ENCODE assay signal across 29 cellular contexts in genomic region chr21:37405629-37406028, GRCh38. TPM values are rescaled to one million over a fixed set of nuclear protein-coding genes. Genes with fewer than 3 reads are reported as not detected.
A peak's percentile ranks its signal among the peaks of the same experiment; 100 is the strongest.
DNase-seq lines count a peak whose midpoint lies in the region; ATAC-seq and TF ChIP-seq lines count a peak whose summit lies in the region.
"Had no signal": no experiment of that assay in that cellular context is flagged by ENCODE, and none has a peak within 500 bp of the region (broad histone marks: within the 10 kb centered on the region; RNA-seq: fewer than 3 reads in every experiment).

No MANE protein-coding gene starts in this region.

- H3K36me3 ChIP-seq in SU-DHL-6 (ENCODE audit: low read length) (peaks cover 13% of the 10 kb centered on the region), psoas muscle (ENCODE audit: insufficient read depth in 1 of 2, low read depth in 1 of 2) (no peaks in the 10 kb centered on the region), suprapubic skin (no peaks in the 10 kb centered on the region)
- H3K36me3 ChIP-seq: ascending aorta, BE2C, cardiac muscle cell, gastrocnemius medialis, upper lobe of right lung had no signal

- H3K9me2 ChIP-seq in SU-DHL-6 (replicated peaks; ENCODE audit: insufficient read depth, low read length): no peaks in the 10 kb centered on the region

- H3K4me1 ChIP-seq in psoas muscle: peaks cover 73% of the 10 kb centered on the region
- peaks cover 34% of the 10 kb centered on the region for H3K4me1 ChIP-seq in suprapubic skin
- H3K4me1 ChIP-seq: BE2C, parathyroid adenoma had no signal

- no peak for TF ChIP-seq EP300 in suprapubic skin (IDR thresholded peaks at IDR 0.05)

- H3K4me2 ChIP-seq in SU-DHL-6 (ENCODE audit: low read depth, low read length, poor library complexity, severe bottlenecking): peak overlapping the region; percentile 5
- H3K4me2 ChIP-seq: PC-9 had no signal

- no peak overlapping the region for H3K9ac ChIP-seq in SU-DHL-6 (ENCODE audit: low read length)
- H3K9ac ChIP-seq: parathyroid adenoma had no signal

- H3K36me3 Mint-ChIP-seq in activated naive CD8-positive, alpha-beta T cell: peaks cover 19% of the 10 kb centered on the region
- H3K36me3 Mint-ChIP-seq in activated naive CD8-positive, alpha-beta T cell treated with anti-CD3 and anti-CD28 coated beads for 36 hours: peaks cover 44% of the 10 kb centered on the region

- 57 to 65% (median 59%) methylated on average over 4 of the region's 4 CpGs for WGBS in psoas muscle, 3 donors
- 75% methylated on average over 4 of the region's 4 CpGs for WGBS in suprapubic skin

- H4K20me1 ChIP-seq in SU-DHL-6 (ENCODE audit: low read depth, low read length): peaks cover 68% of the 10 kb centered on the region

- no peaks in the 10 kb centered on the region for H3K27me3 ChIP-seq in SU-DHL-6 (ENCODE audit: low read length)
- H3K27me3 ChIP-seq in psoas muscle (ENCODE audit: insufficient read depth in 3 of 3, low read length in 2 of 3): no peaks in the 10 kb centered on the region
- H3K27me3 ChIP-seq in suprapubic skin: no peaks in the 10 kb centered on the region
- H3K27me3 ChIP-seq: ascending aorta, BE2C, cardiac muscle cell, esophagus squamous epithelium, gastrocnemius medialis, upper lobe of right lung had no signal

- TF ChIP-seq CTCF in SU-DHL-6 (IDR thresholded peaks at IDR 0.05; ENCODE audit: insufficient read depth, low read length, poor library complexity, severe bottlenecking): no peak
- no peak for TF ChIP-seq CTCF in psoas muscle (IDR thresholded peaks at IDR 0.05)
- no peak for TF ChIP-seq CTCF in suprapubic skin (IDR thresholded peaks at IDR 0.05)

- no peak for DNase-seq in activated naive CD8-positive, alpha-beta T cell treated with anti-CD3 and anti-CD28 coated beads for 36 hours
- DNase-seq in left lobe of liver (ENCODE audit: low spot score): no peak
- DNase-seq in psoas muscle: no peak
- DNase-seq in stimulated activated CD4-positive, alpha-beta T cell treated with anti-CD3 and anti-CD28 coated beads, Interleukin-4, amount 100 ng/mL, for 1 hour: no peak
- no peak for DNase-seq in NOMO-1 (lab: John Stamatoyannopoulos, UW; ENCODE audit: unreplicated experiment in 2 of 2)
- no peak for DNase-seq in suprapubic skin (ENCODE audit: low spot score in 2 of 2)
- DNase-seq: activated CD4-positive, alpha-beta T cell treated with anti-CD3 and anti-CD28 coated beads, Interleukin-2, amount 10 ng/mL, durations not matched to agents 7 days and 5 days; activated CD8-positive, alpha-beta memory T cell treated with anti-CD3 and anti-CD28 coated beads, Interleukin-2, amount 50 U/mL, for 4 hours; activated naive CD8-positive, alpha-beta T cell treated with anti-CD3 and anti-CD28 coated beads, Interleukin-2, amount 10 ng/mL, durations not matched to agents 7 days and 5 days; BE2C; Calu3; cortex of kidney; DND-41; esophagus squamous epithelium; gastrocnemius medialis; left colon; mesendoderm; NCI-H1694; NCI-H2171 treated with DMSO at 0.1 percent for 48 hours; PC-9; right cardiac atrium; Right ventricle myocardium superior; upper lobe of right lung had no signal

- peaks cover 99% of the 10 kb centered on the region for H3K79me2 ChIP-seq in SU-DHL-6 (ENCODE audit: insufficient read depth, low read length)

- no peak for TF ChIP-seq POLR2A in suprapubic skin (IDR thresholded peaks at IDR 0.05)

- peaks cover 80% of the 10 kb centered on the region for H3K4me1 Mint-ChIP-seq in activated naive CD8-positive, alpha-beta T cell (ENCODE audit: low read depth)
- H3K4me1 Mint-ChIP-seq in activated naive CD8-positive, alpha-beta T cell treated with anti-CD3 and anti-CD28 coated beads for 36 hours: peaks cover 67% of the 10 kb centered on the region

- no peak overlapping the region for H3K4me3 ChIP-seq in SU-DHL-6 (ENCODE audit: insufficient read depth, low read length, poor library complexity, severe bottlenecking)
- H3K4me3 ChIP-seq in psoas muscle: no peak overlapping the region
- H3K4me3 ChIP-seq in suprapubic skin: no peak overlapping the region
- H3K4me3 ChIP-seq: ascending aorta, cardiac muscle cell, esophagus squamous epithelium, gastrocnemius medialis, PC-9, upper lobe of right lung had no signal

- H3K9me3 Mint-ChIP-seq in activated naive CD8-positive, alpha-beta T cell (ENCODE audit: low read depth): peaks cover 7% of the 10 kb centered on the region
- peaks cover 23% of the 10 kb centered on the region for H3K9me3 Mint-ChIP-seq in activated naive CD8-positive, alpha-beta T cell treated with anti-CD3 and anti-CD28 coated beads for 36 hours

- H2AFZ ChIP-seq in SU-DHL-6 (ENCODE audit: low read depth, low read length, severe bottlenecking): no peak overlapping the region
- H2AFZ ChIP-seq: parathyroid adenoma, PC-9 had no signal

- H3K27ac Mint-ChIP-seq in activated naive CD8-positive, alpha-beta T cell: peak overlapping the region; percentile 72
- H3K27ac Mint-ChIP-seq in activated naive CD8-positive, alpha-beta T cell treated with anti-CD3 and anti-CD28 coated beads for 36 hours: no peak overlapping the region
- H3K27ac Mint-ChIP-seq: activated CD4-positive, alpha-beta T cell treated with anti-CD3 and anti-CD28 coated beads, Interleukin-2, amount 10 ng/mL, durations not matched to agents 7 days and 5 days; activated naive CD8-positive, alpha-beta T cell treated with anti-CD3 and anti-CD28 coated beads, Interleukin-2, amount 10 ng/mL, durations not matched to agents 7 days and 5 days had no signal

- peaks cover 9% of the 10 kb centered on the region; the same call in 1 of the 2 replicates for H3F3A ChIP-seq in SU-DHL-6 (ENCODE audit: insufficient read depth)

- H3K9me3 ChIP-seq in SU-DHL-6 (ENCODE audit: insufficient read depth, low read length) (peaks cover 17% of the 10 kb centered on the region; the same call in 1 of the 2 replicates), psoas muscle (peaks cover 7% of the 10 kb centered on the region), suprapubic skin (no peaks in the 10 kb centered on the region)
- H3K9me3 ChIP-seq: BE2C, gastrocnemius medialis had no signal

- intact Hi-C loops in psoas muscle (cut with DNase I): no loop called here

- peak; percentile 21 for ATAC-seq in left lobe of liver
- ATAC-seq in psoas muscle: peak; percentile 39 to 48 (median 46)
- ATAC-seq: gastrocnemius medialis, HCT116, left colon, upper lobe of right lung had no signal

- H3K27me3 Mint-ChIP-seq in activated naive CD8-positive, alpha-beta T cell: no peaks in the 10 kb centered on the region
- H3K27me3 Mint-ChIP-seq in activated naive CD8-positive, alpha-beta T cell treated with anti-CD3 and anti-CD28 coated beads for 36 hours: no peaks in the 10 kb centered on the region
- H3K27me3 Mint-ChIP-seq: activated CD4-positive, alpha-beta T cell treated with anti-CD3 and anti-CD28 coated beads, Interleukin-2, amount 10 ng/mL, durations not matched to agents 7 days and 5 days; activated naive CD8-positive, alpha-beta T cell treated with anti-CD3 and anti-CD28 coated beads, Interleukin-2, amount 10 ng/mL, durations not matched to agents 7 days and 5 days had no signal

- no peak overlapping the region for H3K27ac ChIP-seq in SU-DHL-6 (ENCODE audit: low read depth, low read length)
- H3K27ac ChIP-seq in psoas muscle: peak overlapping the region; percentile 38
- H3K27ac ChIP-seq in suprapubic skin: no peak overlapping the region
- H3K27ac ChIP-seq: ascending aorta, cardiac muscle cell, esophagus squamous epithelium, parathyroid adenoma, PC-9, upper lobe of right lung had no signal

- H3K4me3 Mint-ChIP-seq in activated naive CD8-positive, alpha-beta T cell: peak overlapping the region; percentile 46
- no peak overlapping the region for H3K4me3 Mint-ChIP-seq in activated naive CD8-positive, alpha-beta T cell treated with anti-CD3 and anti-CD28 coated beads for 36 hours
- H3K4me3 Mint-ChIP-seq: activated CD4-positive, alpha-beta T cell treated with anti-CD3 and anti-CD28 coated beads, Interleukin-2, amount 10 ng/mL, durations not matched to agents 7 days and 5 days; activated naive CD8-positive, alpha-beta T cell treated with anti-CD3 and anti-CD28 coated beads, Interleukin-2, amount 10 ng/mL, durations not matched to agents 7 days and 5 days had no signal

RNA-seq across cellular contexts. Expression of gene DYRK1A, which starts 39.1 kb away (rescaled TPM):
- 10 to 100 TPM; 63.1 to 64.3 TPM for total RNA-seq in activated naive CD8-positive, alpha-beta T cell treated with anti-CD3 and anti-CD28 coated beads for 36 hours
- total RNA-seq in left lobe of liver (21.6 TPM), psoas muscle (100 to 1,000 TPM in 1 of 4 donors, 10 to 100 TPM in 3; 79.9 to 105 (median 89.3) TPM), suprapubic skin (100 to 1,000 TPM in 1 of 4 donors, 10 to 100 TPM in 3; 76.5 to 105 (median 91.3) TPM)
- 10 to 100 TPM; 21.5 to 60.8 (median 31.7) TPM for polyA plus RNA-seq in psoas muscle
